Comparison of ENCODE assay signal across 8 cellular contexts in the genomic region with DNA sequence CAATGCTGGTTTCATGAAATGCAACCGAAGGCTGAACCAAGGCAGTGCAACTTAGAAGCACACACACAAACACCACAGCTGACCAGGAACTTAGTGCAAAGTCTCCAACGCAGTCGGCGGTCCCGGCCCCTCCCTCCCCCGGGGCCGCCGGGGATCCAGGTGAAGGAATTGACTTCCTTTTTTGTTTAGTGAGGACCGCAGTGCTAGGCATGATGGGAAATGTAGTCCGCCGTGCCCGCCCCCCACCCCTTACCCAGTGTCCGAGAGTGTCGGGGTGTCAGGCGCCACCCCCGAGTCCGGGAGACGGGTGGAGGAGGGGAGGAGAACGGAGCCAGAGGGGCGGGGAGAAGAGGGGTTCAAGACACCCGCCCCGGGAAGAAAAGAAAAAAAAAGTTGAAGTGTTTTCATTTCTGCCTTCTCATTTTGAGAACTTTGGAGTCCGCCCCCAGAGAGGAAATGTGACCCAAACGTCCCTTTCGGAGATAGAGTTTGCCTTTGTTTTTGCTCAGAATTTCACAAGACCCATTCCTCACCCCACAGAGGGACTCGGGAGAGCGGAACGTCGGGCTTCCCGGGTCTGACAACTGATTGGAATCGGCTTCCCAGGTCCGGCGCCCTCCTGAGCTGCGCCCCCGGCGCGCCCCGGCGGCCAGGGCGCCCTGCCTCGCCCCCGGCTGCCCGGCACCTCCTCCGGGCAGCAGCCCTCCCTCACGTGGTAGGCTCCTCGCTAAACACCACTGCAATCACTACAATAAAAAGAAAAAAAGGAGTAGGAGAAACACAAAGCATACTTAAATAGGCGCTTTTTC. TPM values are rescaled to one million over a fixed set of nuclear protein-coding genes. Genes with fewer than 3 reads are reported as not detected.
DNase-seq lines count a peak whose midpoint lies in the region; ATAC-seq and TF ChIP-seq lines count a peak whose summit lies in the region.

No MANE protein-coding gene starts in this region.

- DNase-seq in AG04449 (ENCODE audit: low read depth, low spot score) (no peak), GM13977 (ENCODE audit: low spot score) (peak; percentile 88), NCI-H2196 treated with DMSO at 0.1 percent for 48 hours (lab: John Stamatoyannopoulos, UW; ENCODE audit: unreplicated experiment) (peak; percentile 73), dorsolateral prefrontal cortex (peak in 7 of 10 donors; percentile 36 to 72 (median 61)), left colon (peak; percentile 84 to 93)
- DNase-seq in activated CD4-positive, alpha-beta T cell treated with anti-CD3 and anti-CD28 coated beads for 36 hours: peak; percentile 90
- DNase-seq in stimulated activated CD4-positive, alpha-beta T cell treated with anti-CD3 and anti-CD28 coated beads, Interleukin-15, amount 100 ng/mL, for 48 hours (ENCODE audit: low read depth in 2 of 2): peak; percentile 65 to 79

- peaks cover 7% of the 10 kb centered on the region for H3K4me1 Mint-ChIP-seq in activated CD4-positive, alpha-beta T cell treated with anti-CD3 and anti-CD28 coated beads for 36 hours

- in situ Hi-C loops in GM13977 (cut with MboI; ENCODE audit: low pct_unique_long_range_greater_than_20kb, low sequenced_read_pairs, unreplicated experiment): no loop called here

- H3K27ac ChIP-seq in dorsolateral prefrontal cortex: peak overlapping the region; percentile 59 to 100 (median 97)

- no peak for TF ChIP-seq CTCF in AG04449 (IDR thresholded peaks at IDR 0.05; ENCODE audit: insufficient read depth, low read length, missing control alignments)
- TF ChIP-seq CTCF in GM13977 (IDR thresholded peaks at IDR 0.05; ENCODE audit: extremely low read depth, insufficient read depth, missing control alignments): no peak
- peak in 4 of 56 donors; percentile 3 to 30 (median 14) for TF ChIP-seq CTCF in dorsolateral prefrontal cortex (IDR thresholded peaks at IDR 0.05 in 54 of 56, conservative IDR thresholded peaks at IDR 0.05 in 2 of 56; ENCODE audit: low read depth in 1 of 56, partially characterized antibody in 56 of 56)

- H3K9me3 Mint-ChIP-seq in activated CD4-positive, alpha-beta T cell treated with anti-CD3 and anti-CD28 coated beads for 36 hours (ENCODE audit: low read depth): no peaks in the 10 kb centered on the region

- H3K4me3 Mint-ChIP-seq in activated CD4-positive, alpha-beta T cell treated with anti-CD3 and anti-CD28 coated beads for 36 hours: peak overlapping the region; percentile 75

- H3K4me3 ChIP-seq in AG04449 (ENCODE audit: low read depth, low read length): peak overlapping the region; percentile 94
- H3K4me3 ChIP-seq in dorsolateral prefrontal cortex: peak overlapping the region; percentile 61 to 94 (median 84)

- H3K27me3 Mint-ChIP-seq in activated CD4-positive, alpha-beta T cell treated with anti-CD3 and anti-CD28 coated beads for 36 hours: peaks cover 5% of the 10 kb centered on the region

- POLR2A ChIA-PET in AG04449 (lab: Yijun Ruan, JAX): interaction anchor here (0.9 to 9.1 kb wide), 6 partner anchors 35 to 445 kb away, joined by 3 to 233 read pairs (median 60); partner anchors contain the start of gene C9orf50
- POLR2A ChIA-PET in activated CD4-positive, alpha-beta T cell treated with anti-CD3 and anti-CD28 coated beads for 36 hours (lab: Charles Lee): interaction anchor here (0.6 kb wide), 1 partner anchor 390 kb away, joined by 4 read pairs; no protein-coding TSS in a partner anchor

- intact Hi-C loops in activated CD4-positive, alpha-beta T cell treated with anti-CD3 and anti-CD28 coated beads for 36 hours (cut with DNase I, micrococcal nuclease): loop anchor here (1.0 to 10.0 kb wide), 18 partner anchors 27 to 711 kb away; partner anchors contain the start of genes NTMT1 (in 1 of the 2), PTPA (in 1 of the 2) and TOR1B (in 1 of the 2)
- intact Hi-C loops in dorsolateral prefrontal cortex (cut with DNase I) (loop anchor here (2.0 to 5.0 kb wide), 8 partner anchors 37 to 435 kb away; no protein-coding TSS in a partner anchor), left colon (cut with DNase I, micrococcal nuclease) (loop anchor here in 1 of 2 donors (10.0 kb wide), 2 partner anchors 319 to 429 kb away; no protein-coding TSS in a partner anchor)

- CTCF ChIA-PET in AG04449 (lab: Yijun Ruan, JAX): interaction anchor here (2.7 to 15.2 kb wide), 4 partner anchors 14 to 449 kb away, joined by 10 to 345 read pairs (median 34); no protein-coding TSS in a partner anchor
- CTCF ChIA-PET in activated CD4-positive, alpha-beta T cell treated with anti-CD3 and anti-CD28 coated beads for 36 hours (lab: Charles Lee): interaction anchor here (0.7 to 4.5 kb wide), 6 partner anchors 21 to 61 kb away, joined by 3 to 42 read pairs (median 12); no protein-coding TSS in a partner anchor

- peak overlapping the region; percentile 67 for H3K27ac Mint-ChIP-seq in activated CD4-positive, alpha-beta T cell treated with anti-CD3 and anti-CD28 coated beads for 36 hours

- peak; percentile 59 for ATAC-seq in activated CD4-positive, alpha-beta T cell treated with anti-CD3 and anti-CD28 coated beads for 36 hours
- ATAC-seq in left colon (peak; percentile 50), HG02973 (IDR thresholded peaks at IDR 0.05; ENCODE audit: unreplicated experiment) (no peak)

- H3K27me3 ChIP-seq in dorsolateral prefrontal cortex: no peaks in the 10 kb centered on the region

- H3K36me3 Mint-ChIP-seq in activated CD4-positive, alpha-beta T cell treated with anti-CD3 and anti-CD28 coated beads for 36 hours (ENCODE audit: low read depth): no peaks in the 10 kb centered on the region

RNA-seq across cellular contexts. Expression of gene IER5L, which starts 2.0 kb away (rescaled TPM):
- 1 to 10 TPM; 2.6 to 2.8 TPM for total RNA-seq in activated CD4-positive, alpha-beta T cell treated with anti-CD3 and anti-CD28 coated beads for 36 hours
- total RNA-seq in dorsolateral prefrontal cortex (10 to 100 TPM in 102 of 120 experiments, 1 to 10 TPM in 18; 4.7 to 34.0 (median 13.8) TPM), left colon (1 to 10 TPM; 4.3 to 8.8 TPM)
